15 cellular contexts compared by ENCODE assay signal in genomic region chr3:23831517-23832394, GRCh38. TPM values are rescaled to one million over a fixed set of nuclear protein-coding genes. Genes with fewer than 3 reads are reported as not detected.
DNase-seq lines count a peak whose midpoint lies in the region; ATAC-seq and TF ChIP-seq lines count a peak whose summit lies in the region.
"Had no signal": no experiment of that assay in that cellular context is flagged by ENCODE, and none has a peak within 500 bp of the region (broad histone marks: within the 10 kb centered on the region; RNA-seq: fewer than 3 reads in every experiment).

No MANE protein-coding gene starts in this region.

- H3K27ac ChIP-seq in BLaER1 (peak overlapping the region; percentile 53), KMS-11 (peak overlapping the region; percentile 55)
- H3K27ac ChIP-seq: pancreas, uterus had no signal

- H4K20me1 ChIP-seq in BLaER1 (peaks cover 100% of the 10 kb centered on the region), KMS-11 (ENCODE audit: insufficient read depth) (peaks cover 12% of the 10 kb centered on the region)

- H3K9me3 ChIP-seq in BLaER1: no peaks in the 10 kb centered on the region
- H3K9me3 ChIP-seq: pancreas, uterus had no signal

- TF ChIP-seq CTCF in KMS-11 (conservative IDR thresholded peaks at IDR 0.05; ENCODE audit: low read depth, low read length): no peak

- peak; percentile 17 for ATAC-seq in GM19395 (IDR thresholded peaks at IDR 0.05; ENCODE audit: unreplicated experiment)
- ATAC-seq in HG02870 (IDR thresholded peaks at IDR 0.05; ENCODE audit: unreplicated experiment): peak; percentile 4
- no peak for ATAC-seq in GM18873 (IDR thresholded peaks at IDR 0.05; ENCODE audit: low FRiP score, unreplicated experiment)
- ATAC-seq: pancreas, Right ventricle myocardium inferior had no signal

- H3K4me1 ChIP-seq in BLaER1 (peaks cover 98% of the 10 kb centered on the region), KMS-11 (ENCODE audit: low read depth, poor library complexity, severe bottlenecking) (peaks cover 94% of the 10 kb centered on the region)
- H3K4me1 ChIP-seq: uterus had no signal

- no peak for DNase-seq in H7
- no peak for DNase-seq in NCI-H82 (lab: John Stamatoyannopoulos, UW)
- no peak for DNase-seq in NCI-H748 (lab: John Stamatoyannopoulos, UW; ENCODE audit: unreplicated experiment)
- DNase-seq: ACHN; activated naive CD8-positive, alpha-beta T cell treated with anti-CD3 and anti-CD28 coated beads, Interleukin-2, amount 50 U/mL, for 24 hours; midbrain; NCI-H446 treated with DMSO at 0.1 percent for 48 hours; pancreas; uterus had no signal

- no peaks in the 10 kb centered on the region for H3K27me3 ChIP-seq in BLaER1
- no peaks in the 10 kb centered on the region for H3K27me3 ChIP-seq in KMS-11 (ENCODE audit: insufficient read depth, low read depth)
- no peaks in the 10 kb centered on the region for H3K27me3 ChIP-seq in H7 (ENCODE audit: control insufficient read depth, insufficient read depth, low read length)
- H3K27me3 ChIP-seq: pancreas, uterus had no signal

- no peak overlapping the region for H3K4me3 ChIP-seq in BLaER1
- H3K4me3 ChIP-seq in KMS-11 (IDR thresholded peaks at IDR 0.05; ENCODE audit: insufficient read depth, low read depth, low read length): no peak overlapping the region
- no peak overlapping the region for H3K4me3 ChIP-seq in H7 (ENCODE audit: insufficient read depth, low read depth, low read length)
- H3K4me3 ChIP-seq: pancreas, uterus had no signal

- peaks cover 97% of the 10 kb centered on the region for H3K79me2 ChIP-seq in KMS-11 (ENCODE audit: insufficient read depth, low read depth)

- peaks cover 14% of the 10 kb centered on the region; the same call in 1 of the 2 replicates for H3K36me3 ChIP-seq in BLaER1
- H3K36me3 ChIP-seq in KMS-11 (ENCODE audit: insufficient read depth): no peaks in the 10 kb centered on the region
- H3K36me3 ChIP-seq in H7 (replicated peaks; ENCODE audit: control insufficient read depth, insufficient read depth, low read length): no peaks in the 10 kb centered on the region
- H3K36me3 ChIP-seq: pancreas, uterus had no signal

- no peak overlapping the region for H2AFZ ChIP-seq in KMS-11 (ENCODE audit: low read depth)

- H3K4me2 ChIP-seq in BLaER1 (peak overlapping the region; percentile 79; the same call in 1 of the 2 replicates), KMS-11 (peak overlapping the region; percentile 71)

- H3K9ac ChIP-seq in BLaER1: no peak overlapping the region
- H3K9ac ChIP-seq in KMS-11: no peak overlapping the region

RNA-seq across cellular contexts. Expression of gene UBE2E1, which starts 26.0 kb away (rescaled TPM):
- 138 and 159 TPM in 2 replicates for total RNA-seq in H7 (2014; rRNA removed; shearing (Covaris generic))
